In the genomic region with DNA sequence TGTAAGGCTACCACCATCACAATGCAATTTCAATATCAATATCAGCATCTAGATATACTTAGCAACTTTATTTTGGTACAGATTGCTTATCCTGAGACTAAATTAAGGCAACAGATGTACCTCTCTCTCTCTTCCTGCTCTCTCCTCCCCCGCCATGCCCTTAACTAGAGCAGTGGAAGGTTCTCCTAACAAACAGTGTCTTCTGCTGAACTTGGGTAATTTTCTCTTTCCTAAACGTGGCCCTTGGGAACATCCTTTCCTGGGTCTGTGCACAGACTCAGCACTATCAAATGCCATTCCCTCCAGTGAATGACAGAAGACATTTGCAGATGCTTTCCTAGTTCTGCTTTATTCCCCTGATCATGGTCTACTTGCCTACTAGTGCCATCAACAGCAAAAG, we compare ENCODE assay signal across 24 cellular contexts.
DNase-seq lines count a peak whose midpoint lies in the region; ATAC-seq and TF ChIP-seq lines count a peak whose summit lies in the region.
"Had no signal": no experiment of that assay in that cellular context is flagged by ENCODE, and none has a peak within 500 bp of the region (broad histone marks: within the 10 kb centered on the region; RNA-seq: fewer than 3 reads in every experiment).

No MANE protein-coding gene starts in this region.

- no peak overlapping the region for H3K56ac ChIP-seq in H9 (ENCODE audit: insufficient read length, low read depth, low read length)

- H2BK15ac ChIP-seq in H9 (ENCODE audit: low read depth, low read length), result no peak overlapping the region

- no peak overlapping the region for H2BK12ac ChIP-seq in H9 (ENCODE audit: insufficient read length, low read depth, low read length)

- peak overlapping the region; percentile 81 for H2BK5ac ChIP-seq in H9 (ENCODE audit: insufficient read length, low read length)

- H3K27me3 Mint-ChIP-seq in H9 (ENCODE audit: low read depth) (no peaks in the 10 kb centered on the region), osteocyte (ENCODE audit: unreplicated experiment) (no peaks in the 10 kb centered on the region)
- H3K27me3 Mint-ChIP-seq: activated CD4-positive, alpha-beta T cell treated with anti-CD3 and anti-CD28 coated beads, Interleukin-2, amount 10 ng/mL, durations not matched to agents 7 days and 5 days; naive thymus-derived CD8-positive, alpha-beta T cell had no signal

- no peak overlapping the region for H4K91ac ChIP-seq in H9 (ENCODE audit: insufficient read length, low read depth, low read length)

- H3K79me1 ChIP-seq in H9 (ENCODE audit: insufficient read depth, low read depth, low read length, poor library complexity, severe bottlenecking), result no peaks in the 10 kb centered on the region

- peak overlapping the region; percentile 64 for H3K23ac ChIP-seq in H9 (ENCODE audit: insufficient read length, low read depth, low read length)

- no peak overlapping the region for H2BK20ac ChIP-seq in H9 (ENCODE audit: low read depth, low read length, poor library complexity, severe bottlenecking)

- H3K9me3 ChIP-seq in H9 (ENCODE audit: control insufficient read depth, low read depth, low read length) (no peaks in the 10 kb centered on the region), breast epithelium (no peaks in the 10 kb centered on the region), OCI-LY7 (ENCODE audit: low read length) (no peaks in the 10 kb centered on the region)
- H3K9me3 ChIP-seq: SK-N-SH, suprapubic skin had no signal

- BruUV-seq in OCI-LY7 (replicated peaks; lab: Mats Ljungman, UMichigan), result no TSS peak

- DNase-seq in Ammon's horn (ENCODE audit: low spot score) (peak; percentile 28), H9 (no peak), dorsolateral prefrontal cortex (no peak), osteocyte (ENCODE audit: extremely low spot score, unreplicated experiment) (no peak), breast epithelium (ENCODE audit: low spot score in 2 of 2) (no peak), glomerular visceral epithelial cell (ENCODE audit: extremely low spot score) (no peak), OCI-LY7 (ENCODE audit: low spot score) (no peak)
- DNase-seq: activated CD4-positive, alpha-beta T cell treated with anti-CD3 and anti-CD28 coated beads, Interleukin-2, amount 10 ng/mL, durations not matched to agents 7 days and 5 days; activated naive CD4-positive, alpha-beta T cell treated with anti-CD3 and anti-CD28 coated beads, Interleukin-2, amount 50 U/mL, for 16 hours; Calu3; effector CD4-positive, alpha-beta T cell; EL; hippocampal formation; immature natural killer cell; naive thymus-derived CD8-positive, alpha-beta T cell; occipital lobe; SK-N-SH; WERI-Rb-1 had no signal

- H3K4ac ChIP-seq in H9 (ENCODE audit: low read depth, low read length), result no peak overlapping the region

- peak overlapping the region in 1 of 59 donors; percentile 0 for H3K4me3 ChIP-seq in dorsolateral prefrontal cortex
- no peak overlapping the region for H3K4me3 ChIP-seq in breast epithelium
- no peak overlapping the region for H3K4me3 ChIP-seq in OCI-LY7 (ENCODE audit: low read depth, low read length, poor library complexity, severe bottlenecking)
- H3K4me3 ChIP-seq: smooth muscle cell, suprapubic skin had no signal

- H4K20me1 ChIP-seq in H9 (ENCODE audit: control insufficient read depth, insufficient read depth, insufficient read length), result no peaks in the 10 kb centered on the region
- no peaks in the 10 kb centered on the region for H4K20me1 ChIP-seq in OCI-LY7 (ENCODE audit: insufficient read depth, low read length)

- intact Hi-C loops in dorsolateral prefrontal cortex (cut with DNase I) (no loop called here), breast epithelium (cut with DNase I; ENCODE audit: low total_unique reads) (no loop called here), OCI-LY7 (cut with micrococcal nuclease; ENCODE audit: unreplicated experiment) (no loop called here)

- no peak overlapping the region for H3K27ac ChIP-seq in H9 (ENCODE audit: insufficient read length, low read depth, low read length)
- H3K27ac ChIP-seq in dorsolateral prefrontal cortex, result peak overlapping the region in 34 of 59 donors; percentile 1 to 73 (median 26)
- H3K27ac ChIP-seq in breast epithelium, result no peak overlapping the region
- H3K27ac ChIP-seq in OCI-LY7 (ENCODE audit: low read depth, low read length, poor library complexity, severe bottlenecking), result no peak overlapping the region
- H3K27ac ChIP-seq: C4-2B, suprapubic skin, WERI-Rb-1 had no signal

- WGBS in H9 (ENCODE audit: extremely low coverage, insufficient read length, low lambda C conversion rate), result no CpG with 5 or more reads among the region's 2 CpGs

- H3T11ph ChIP-seq in H9 (ENCODE audit: low read length), result no peak overlapping the region

- no peak for ATAC-seq in GM19324 (IDR thresholded peaks at IDR 0.05; ENCODE audit: low FRiP score, unreplicated experiment)
- ATAC-seq: HCT116; left lobe of liver; naive thymus-derived CD8-positive, alpha-beta T cell had no signal

- no peak for TF ChIP-seq CTCF in H9 (conservative IDR thresholded peaks at IDR 0.05)
- no peak for TF ChIP-seq CTCF in dorsolateral prefrontal cortex (IDR thresholded peaks at IDR 0.05 in 54 of 56, conservative IDR thresholded peaks at IDR 0.05 in 2 of 56; ENCODE audit: low read depth in 1 of 56, partially characterized antibody in 56 of 56)
- no peak for TF ChIP-seq CTCF in osteocyte (IDR thresholded peaks at IDR 0.05)
- no peak for TF ChIP-seq CTCF in breast epithelium (IDR thresholded peaks at IDR 0.05)
- TF ChIP-seq CTCF in OCI-LY7 (conservative IDR thresholded peaks at IDR 0.05; ENCODE audit: low read length), result no peak

- POLR2A ChIA-PET in OCI-LY7 (lab: Charles Lee), result interaction anchor here (0.6 to 1.3 kb wide), 2 partner anchors 11 to 30 kb away, joined by 3 to 4 read pairs; no protein-coding TSS in a partner anchor

- H3K4me1 Mint-ChIP-seq in H9, result peaks cover 4 to 7% of the 10 kb centered on the region in 2 experiments
- H3K4me1 Mint-ChIP-seq in osteocyte (ENCODE audit: unreplicated experiment), result peaks cover 40% of the 10 kb centered on the region
- H3K4me1 Mint-ChIP-seq: activated CD4-positive, alpha-beta T cell treated with anti-CD3 and anti-CD28 coated beads, Interleukin-2, amount 10 ng/mL, durations not matched to agents 7 days and 5 days had no signal

- no peak overlapping the region for H2BK120ac ChIP-seq in H9 (ENCODE audit: low read depth, low read length, poor library complexity, severe bottlenecking)

- H2AK5ac ChIP-seq in H9 (ENCODE audit: insufficient read length, low read length), result no peak overlapping the region

- H4K5ac ChIP-seq in H9 (ENCODE audit: insufficient read length, low read depth, low read length), result no peak overlapping the region

- H3K4me2 ChIP-seq in H9 (ENCODE audit: insufficient read depth, insufficient read length, low read length) (no peak overlapping the region), OCI-LY7 (ENCODE audit: low read length) (no peak overlapping the region)
- H3K4me2 ChIP-seq: SK-N-SH, smooth muscle cell had no signal

- H3K4me3 Mint-ChIP-seq in H9 (no peak overlapping the region), osteocyte (ENCODE audit: unreplicated experiment) (no peak overlapping the region)
- H3K4me3 Mint-ChIP-seq: activated CD4-positive, alpha-beta T cell treated with anti-CD3 and anti-CD28 coated beads, Interleukin-2, amount 10 ng/mL, durations not matched to agents 7 days and 5 days; immature natural killer cell; naive thymus-derived CD8-positive, alpha-beta T cell had no signal

- H2AFZ ChIP-seq in H9 (ENCODE audit: low read length) (no peak overlapping the region), OCI-LY7 (ENCODE audit: low read length) (no peak overlapping the region)

- H3K4me1 ChIP-seq in H9 (ENCODE audit: insufficient read depth, low read length) (no peaks in the 10 kb centered on the region), breast epithelium (no peaks in the 10 kb centered on the region), OCI-LY7 (ENCODE audit: insufficient read depth, low read length, poor library complexity, severe bottlenecking) (peaks cover 4% of the 10 kb centered on the region)
- H3K4me1 ChIP-seq: suprapubic skin had no signal

- H3K36me3 Mint-ChIP-seq in H9 (ENCODE audit: insufficient read depth in 1 of 3, low read depth in 3 of 3), result peaks cover 2 to 13% (median 6%) of the 10 kb centered on the region in 3 experiments; a peak in 5 of 7 replicates
- peaks cover 21% of the 10 kb centered on the region for H3K36me3 Mint-ChIP-seq in osteocyte (ENCODE audit: unreplicated experiment)

- H3K79me2 ChIP-seq in H9 (ENCODE audit: insufficient read depth, low read length) (no peaks in the 10 kb centered on the region), OCI-LY7 (ENCODE audit: insufficient read depth, low read depth, low read length) (no peaks in the 10 kb centered on the region)

- H3K18ac ChIP-seq in H9 (ENCODE audit: insufficient read length, low read depth, low read length), result no peak overlapping the region

- no peak for TF ChIP-seq POLR2A in breast epithelium (IDR thresholded peaks at IDR 0.05)

- H3K36me3 ChIP-seq in breast epithelium (no peaks in the 10 kb centered on the region), OCI-LY7 (ENCODE audit: insufficient read depth, low read length) (peaks cover 39% of the 10 kb centered on the region)
- H3K36me3 ChIP-seq: WERI-Rb-1 had no signal

- H3K9me2 ChIP-seq in OCI-LY7 (ENCODE audit: insufficient read depth, low read length), result no peaks in the 10 kb centered on the region
- H3K9me2 ChIP-seq: SK-N-SH had no signal

- no peak overlapping the region for H3K9ac ChIP-seq in H9 (ENCODE audit: extremely low read depth, insufficient read length, low read length)
- H3K9ac ChIP-seq: SK-N-SH had no signal

- H4K8ac ChIP-seq in H9 (replicated peaks; ENCODE audit: insufficient read length, low read depth, low read length), result no peak overlapping the region

- CTCF ChIA-PET in OCI-LY7 (lab: Charles Lee; ENCODE audit: unreplicated experiment), result no interaction called here

- H3K27ac Mint-ChIP-seq in H9, result no peak overlapping the region; a peak in 1 of 7 replicates
- peak overlapping the region; percentile 48 for H3K27ac Mint-ChIP-seq in osteocyte (ENCODE audit: unreplicated experiment)
- H3K27ac Mint-ChIP-seq: activated CD4-positive, alpha-beta T cell treated with anti-CD3 and anti-CD28 coated beads, Interleukin-2, amount 10 ng/mL, durations not matched to agents 7 days and 5 days had no signal

- H3K27me3 ChIP-seq in H9 (ENCODE audit: insufficient read depth, low read length) (no peaks in the 10 kb centered on the region), dorsolateral prefrontal cortex (no peaks in the 10 kb centered on the region), breast epithelium (no peaks in the 10 kb centered on the region)
- H3K27me3 ChIP-seq: suprapubic skin had no signal

- H3K9me3 Mint-ChIP-seq in H9, result no peaks in the 10 kb centered on the region
- H3K9me3 Mint-ChIP-seq in osteocyte (ENCODE audit: unreplicated experiment), result no peaks in the 10 kb centered on the region
- H3K9me3 Mint-ChIP-seq: immature natural killer cell had no signal

- no peaks in the 10 kb centered on the region for H3K23me2 ChIP-seq in H9 (ENCODE audit: insufficient read length, low read depth, low read length, poor library complexity, severe bottlenecking)

- H3K14ac ChIP-seq in H9 (ENCODE audit: insufficient read depth, low read length), result no peak overlapping the region

Comparison
In these comparisons a context has a peak if more than half of its experiments do, and no peak if none do; other contexts are left out.
1. H3K27ac ChIP-seq: peak in dorsolateral prefrontal cortex (34 of 59); none in H9 (single experiment), breast epithelium (0 of 2) and OCI-LY7 (single experiment).